In genomic region chr7:102287082-102287464, GRCh38 we compare ENCODE assay signal across 8 cellular contexts. TPM values are rescaled to one million over a fixed set of nuclear protein-coding genes. Genes with fewer than 3 reads are reported as not detected.
DNase-seq lines count a peak whose midpoint lies in the region; ATAC-seq and TF ChIP-seq lines count a peak whose summit lies in the region.

No MANE protein-coding gene starts in this region.

- intact Hi-C loops in naive thymus-derived CD4-positive, alpha-beta T cell (cut with micrococcal nuclease) = loop anchor here (2.0 to 10.0 kb wide), 6 partner anchors 75 to 788 kb away; partner anchors contain the start of genes ALKBH4 (in 2 of the 2), LRWD1 (in 2 of the 2), ARMC10 (in 1 of the 2) and CUX1 (in 1 of the 2)

- H3K27ac Mint-ChIP-seq in naive thymus-derived CD4-positive, alpha-beta T cell = no peak overlapping the region

- peaks cover 0 to 22% (median 0%) of the 10 kb centered on the region in 5 donors for H3K27me3 Mint-ChIP-seq in naive thymus-derived CD4-positive, alpha-beta T cell

- H3K36me3 Mint-ChIP-seq in naive thymus-derived CD4-positive, alpha-beta T cell = no peaks in the 10 kb centered on the region

- no peaks in the 10 kb centered on the region for H3K9me3 Mint-ChIP-seq in naive thymus-derived CD4-positive, alpha-beta T cell

- TF ChIP-seq CTCF in GM12864 (IDR thresholded peaks at IDR 0.05; ENCODE audit: low read depth, low read length, missing control alignments) (no peak), choroid plexus epithelial cell (conservative IDR thresholded peaks at IDR 0.05; ENCODE audit: low read depth, low read length) (no peak)

- no peaks in the 10 kb centered on the region for H3K36me3 ChIP-seq in HUES6 (ENCODE audit: control insufficient read depth, insufficient read depth, low read length)
- H3K36me3 ChIP-seq in naive thymus-derived CD4-positive, alpha-beta T cell (ENCODE audit: control insufficient read depth in 2 of 3, insufficient read depth in 3 of 3, low read length in 3 of 3) = no peaks in the 10 kb centered on the region

- DNase-seq in GM12864 (ENCODE audit: low read depth) = no peak
- DNase-seq in choroid plexus epithelial cell (ENCODE audit: low read depth) = no peak
- DNase-seq in naive thymus-derived CD4-positive, alpha-beta T cell = peak in 1 of 9 donors; percentile 34
- no peak for DNase-seq in Kasumi-1 (lab: John Stamatoyannopoulos, UW)
- no peak for DNase-seq in central memory CD4-positive, alpha-beta T cell
- DNase-seq in UCSD-AML1 (lab: John Stamatoyannopoulos, UW; ENCODE audit: unreplicated experiment) = no peak
- DNase-seq in LoVo (ENCODE audit: low spot score) = no peak

- H3K4me3 ChIP-seq in GM12864 (ENCODE audit: low read depth, low read length) (peak overlapping the region; percentile 96), HUES6 (ENCODE audit: low read depth, low read length) (peak overlapping the region; percentile 94), choroid plexus epithelial cell (ENCODE audit: low read depth, low read length) (peak overlapping the region; percentile 66)
- H3K4me3 ChIP-seq in naive thymus-derived CD4-positive, alpha-beta T cell (ENCODE audit: low read length) = peak overlapping the region; percentile 67

- POLR2A ChIA-PET in naive thymus-derived CD4-positive, alpha-beta T cell (lab: Charles Lee) = interaction anchor here (1.2 kb wide), 1 partner anchor 545 kb away, joined by 3 read pairs; no protein-coding TSS in a partner anchor

- CTCF ChIA-PET in naive thymus-derived CD4-positive, alpha-beta T cell (lab: Charles Lee) = no interaction called here

- no peak overlapping the region for H3K27ac ChIP-seq in HUES6 (ENCODE audit: low read depth, low read length)
- peak overlapping the region; percentile 58 for H3K27ac ChIP-seq in naive thymus-derived CD4-positive, alpha-beta T cell (ENCODE audit: low read depth, low read length)

- H3K9ac ChIP-seq in HUES6 (ENCODE audit: low read length) = peak overlapping the region; percentile 71

- peaks cover 22 to 42% (median 37%) of the 10 kb centered on the region in 7 donors for H3K4me1 Mint-ChIP-seq in naive thymus-derived CD4-positive, alpha-beta T cell

- no peak for ATAC-seq in naive thymus-derived CD4-positive, alpha-beta T cell

- peaks cover 24% of the 10 kb centered on the region for H3K4me1 ChIP-seq in HUES6 (ENCODE audit: control insufficient read depth, insufficient read depth, low read length)
- H3K4me1 ChIP-seq in naive thymus-derived CD4-positive, alpha-beta T cell (ENCODE audit: control insufficient read depth in 2 of 2, insufficient read depth in 2 of 2, low read length in 2 of 2) = peaks cover 17 to 20% of the 10 kb centered on the region in 2 donors

- no peaks in the 10 kb centered on the region for H3K9me3 ChIP-seq in HUES6 (ENCODE audit: control insufficient read depth, insufficient read depth, low read depth, low read length)
- no peaks in the 10 kb centered on the region for H3K9me3 ChIP-seq in naive thymus-derived CD4-positive, alpha-beta T cell (ENCODE audit: control insufficient read depth in 2 of 3, low read length in 3 of 3)

- peak overlapping the region in 9 of 10 donors; percentile 57 to 81 (median 71) for H3K4me3 Mint-ChIP-seq in naive thymus-derived CD4-positive, alpha-beta T cell

- H3K27me3 ChIP-seq in HUES6 (ENCODE audit: control insufficient read depth, insufficient read depth, low read length) = peaks cover 28% of the 10 kb centered on the region
- H3K27me3 ChIP-seq in naive thymus-derived CD4-positive, alpha-beta T cell (ENCODE audit: control insufficient read depth in 2 of 2, insufficient read depth in 2 of 2, low read length in 2 of 2) = no peaks in the 10 kb centered on the region

RNA-seq across cellular contexts. Expression of gene SH2B2, which starts 0.4 kb away (rescaled TPM):
- total RNA-seq in naive thymus-derived CD4-positive, alpha-beta T cell = 10 to 100 TPM in 1 of 5 experiments, 1 to 10 TPM in 3, under 1 TPM in 1; 0.87 to 10.9 (median 2.0) TPM
- polyA plus RNA-seq in naive thymus-derived CD4-positive, alpha-beta T cell = under 1 TPM; 0.25 to 0.58 TPM
